ENCODE assay signal across 1 cellular context in genomic region chr20:30723511-30723910, GRCh38.
TF ChIP-seq lines count a peak whose summit lies in the region.

No MANE protein-coding gene starts in this region.

TF ChIP-seq in K562, 482 proteins besides CTCF, POLR2A, EP300 and RAD21 (continued from another document):
- TF ChIP-seq NRF1 (conservative IDR thresholded peaks at IDR 0.05 in 1 of 2, IDR thresholded peaks at IDR 0.05 in 1 of 2), result 0 out of 4 replicates have a peak, but pooled peaks of 1 of the 2 experiments have one; percentile 14
- peak; percentile 12 for TF ChIP-seq RBBP5 (IDR thresholded peaks at IDR 0.05; ENCODE audit: borderline replicate concordance, insufficient read depth, low read length, poor library complexity, severe bottlenecking)
- TF ChIP-seq KDM4B (IDR thresholded peaks at IDR 0.05; ENCODE audit: borderline replicate concordance in 2 of 2, low read depth in 1 of 2), result 0 out of 4 replicates have a peak, but pooled peaks of 1 of the 2 experiments have one; percentile 2
- TF ChIP-seq ZFX (CRISPR knock-in tag; IDR thresholded peaks at IDR 0.05), result peak; percentile 32
